14 cellular contexts compared by ENCODE assay signal in genomic region chr1:110068646-110069301, GRCh38. TPM values are rescaled to one million over a fixed set of nuclear protein-coding genes. Genes with fewer than 3 reads are reported as not detected.
DNase-seq lines count a peak whose midpoint lies in the region; ATAC-seq and TF ChIP-seq lines count a peak whose summit lies in the region.
"Had no signal": no experiment of that assay in that cellular context is flagged by ENCODE, and none has a peak within 500 bp of the region (broad histone marks: within the 10 kb centered on the region; RNA-seq: fewer than 3 reads in every experiment).

No MANE protein-coding gene starts in this region.

- H3K4me3 ChIP-seq in left ventricle myocardium inferior (peak overlapping the region; percentile 58), thoracic aorta (peak overlapping the region; percentile 51)
- H3K4me3 ChIP-seq: GM23248, right lobe of liver had no signal

- peaks cover 0 to 6% of the 10 kb centered on the region in 2 donors for H3K36me3 Mint-ChIP-seq in activated naive CD4-positive, alpha-beta T cell treated with anti-CD3 and anti-CD28 coated beads, Interleukin-2, amount 50 U/mL, for 72 hours

- ATAC-seq in left cardiac atrium (no peak), thoracic aorta (ENCODE audit: insufficient number of reproducible peaks, low FRiP score, low read depth) (no peak), esophagus mucosa (no peak), GM21367 (IDR thresholded peaks at IDR 0.05; ENCODE audit: unreplicated experiment) (no peak)
- ATAC-seq in activated naive CD4-positive, alpha-beta T cell treated with anti-CD3 and anti-CD28 coated beads, Interleukin-2, amount 50 U/mL, for 72 hours: peak; percentile 19 to 42

- H3K9me3 ChIP-seq in left ventricle myocardium inferior (replicated peaks): no peaks in the 10 kb centered on the region
- H3K9me3 ChIP-seq in thoracic aorta: no peaks in the 10 kb centered on the region
- H3K9me3 ChIP-seq: right lobe of liver had no signal

- H3K27ac Mint-ChIP-seq in activated naive CD4-positive, alpha-beta T cell treated with anti-CD3 and anti-CD28 coated beads, Interleukin-2, amount 50 U/mL, for 72 hours: no peak overlapping the region

- H3K27ac ChIP-seq in left ventricle myocardium inferior (replicated peaks) (no peak overlapping the region), layer of hippocampus (ENCODE audit: low read depth, low read length) (peak overlapping the region; percentile 18), thoracic aorta (peak overlapping the region in 1 of 2 donors; percentile 28)
- H3K27ac ChIP-seq: GM23248, right lobe of liver had no signal

- H3K36me3 ChIP-seq in left ventricle myocardium inferior (no peaks in the 10 kb centered on the region), thoracic aorta (no peaks in the 10 kb centered on the region)
- H3K36me3 ChIP-seq: right lobe of liver had no signal

- H3K9me3 Mint-ChIP-seq in activated naive CD4-positive, alpha-beta T cell treated with anti-CD3 and anti-CD28 coated beads, Interleukin-2, amount 50 U/mL, for 72 hours: no peaks in the 10 kb centered on the region

- intact Hi-C loops in left ventricle myocardium inferior (cut with micrococcal nuclease) (no loop called here), left cardiac atrium (cut with DNase I) (no loop called here)

- H3K4me1 ChIP-seq in left ventricle myocardium inferior: peaks cover 28% of the 10 kb centered on the region
- H3K4me1 ChIP-seq in thoracic aorta (ENCODE audit: control insufficient read depth in 1 of 2, low read depth in 2 of 2): peaks cover 8 to 16% of the 10 kb centered on the region in 2 donors

- TF ChIP-seq CTCF in left ventricle myocardium inferior (IDR thresholded peaks at IDR 0.05; ENCODE audit: borderline replicate concordance) (no peak), thoracic aorta (IDR thresholded peaks at IDR 0.05) (no peak)

- DNase-seq in left ventricle myocardium inferior (no peak), left cardiac atrium (no peak), thoracic aorta (ENCODE audit: low spot score) (no peak), NCI-H187 treated with DMSO at 0.1 percent for 48 hours (lab: John Stamatoyannopoulos, UW) (no peak)
- peak in 1 of 2 donors; percentile 35 for DNase-seq in activated naive CD4-positive, alpha-beta T cell treated with anti-CD3 and anti-CD28 coated beads, Interleukin-2, amount 50 U/mL, for 72 hours (ENCODE audit: low spot score in 2 of 2)
- DNase-seq: AML-193; caudate nucleus; GM23248; NCI-H510A; right lobe of liver; stimulated activated naive CD4-positive, alpha-beta T cell treated with Interleukin-2 at 50 U/mL for 16 hours had no signal

- H3K27me3 ChIP-seq in left ventricle myocardium inferior (ENCODE audit: low read depth): peaks cover 86% of the 10 kb centered on the region
- H3K27me3 ChIP-seq in layer of hippocampus (ENCODE audit: control insufficient read depth, insufficient read depth, low read length): peaks cover 37% of the 10 kb centered on the region
- peaks cover 23% of the 10 kb centered on the region for H3K27me3 ChIP-seq in thoracic aorta (replicated peaks; ENCODE audit: insufficient read depth)

RNA-seq across cellular contexts. Expression of gene ALX3, which starts 1.7 kb away (rescaled TPM):
- not detected for total RNA-seq in left ventricle myocardium inferior
- not detected for total RNA-seq in left cardiac atrium
- total RNA-seq in activated naive CD4-positive, alpha-beta T cell treated with anti-CD3 and anti-CD28 coated beads, Interleukin-2, amount 50 U/mL, for 72 hours: not detected
- not detected for total RNA-seq in thoracic aorta
- total RNA-seq in esophagus mucosa: not detected
- total RNA-seq: GM23248, right lobe of liver had no signal

RNA-seq across cellular contexts. Expression of gene STRIP1, which starts 34.4 kb away (rescaled TPM):
- total RNA-seq in left ventricle myocardium inferior (18.1 TPM), left cardiac atrium (10 to 100 TPM; 18.2 to 19.0 TPM), thoracic aorta (10 to 100 TPM; 38.4 to 61.6 TPM), esophagus mucosa (20.8 TPM)
- 10 to 100 TPM; 26.5 to 39.8 TPM for total RNA-seq in activated naive CD4-positive, alpha-beta T cell treated with anti-CD3 and anti-CD28 coated beads, Interleukin-2, amount 50 U/mL, for 72 hours

RNA-seq across cellular contexts. Expression of gene UBL4B, which starts 43.5 kb away (rescaled TPM):
- total RNA-seq in left ventricle myocardium inferior (not detected), left cardiac atrium (not detected), thoracic aorta (not detected), esophagus mucosa (not detected)
- not detected for total RNA-seq in activated naive CD4-positive, alpha-beta T cell treated with anti-CD3 and anti-CD28 coated beads, Interleukin-2, amount 50 U/mL, for 72 hours
- total RNA-seq: GM23248, right lobe of liver had no signal

Comparison
In these comparisons a context has a peak if more than half of its experiments do, and no peak if none do; other contexts are left out.
1. ATAC-seq: peak in activated naive CD4-positive, alpha-beta T cell treated with anti-CD3 and anti-CD28 coated beads, Interleukin-2, amount 50 U/mL, for 72 hours (2 of 2); none in left cardiac atrium (0 of 2), thoracic aorta (single experiment), esophagus mucosa (single experiment) and GM21367 (single experiment).